ENCODE assay signal across 8 cellular contexts in the genomic region with DNA sequence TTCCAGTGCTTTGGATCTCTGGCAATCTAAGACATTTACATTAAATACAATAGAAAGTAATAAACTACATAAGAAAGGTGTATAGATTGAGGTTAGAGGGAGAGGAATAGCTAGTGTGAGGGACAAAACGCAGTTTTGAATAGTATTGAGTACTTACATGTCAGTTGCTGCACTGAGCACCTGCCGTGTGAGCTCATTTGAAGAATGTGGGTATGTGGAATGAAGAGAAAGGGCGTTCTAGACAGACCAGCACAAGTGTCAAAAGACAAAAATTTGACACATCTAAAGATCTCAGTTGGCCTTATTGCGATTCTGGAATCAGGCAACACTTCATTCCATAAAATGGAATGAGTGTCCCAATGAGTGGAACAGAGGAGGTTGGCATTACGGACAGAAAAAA. TPM values are rescaled to one million over a fixed set of nuclear protein-coding genes. Genes with fewer than 3 reads are reported as not detected.
DNase-seq lines count a peak whose midpoint lies in the region; ATAC-seq lines count a peak whose summit lies in the region.

No MANE protein-coding gene starts in this region.

- no peaks in the 10 kb centered on the region for H3K9me3 Mint-ChIP-seq in activated T-cell treated with anti-CD3 and anti-CD28 coated beads, Interleukin-2, amount 50 U/mL, for 72 hours
- no peaks in the 10 kb centered on the region for H3K9me3 Mint-ChIP-seq in activated CD4-positive, alpha-beta memory T cell treated with anti-CD3 and anti-CD28 coated beads, Interleukin-2, amount 10 ng/mL, durations not matched to agents 7 days and 5 days
- no peaks in the 10 kb centered on the region for H3K9me3 Mint-ChIP-seq in immature natural killer cell

- H3K36me3 Mint-ChIP-seq in activated T-cell treated with anti-CD3 and anti-CD28 coated beads, Interleukin-2, amount 50 U/mL, for 72 hours (ENCODE audit: insufficient read depth in 2 of 2): peaks cover 9 to 11% of the 10 kb centered on the region in 2 donors
- H3K36me3 Mint-ChIP-seq in activated CD4-positive, alpha-beta memory T cell treated with anti-CD3 and anti-CD28 coated beads, Interleukin-2, amount 10 ng/mL, durations not matched to agents 7 days and 5 days (ENCODE audit: low read depth): peaks cover 26% of the 10 kb centered on the region
- H3K36me3 Mint-ChIP-seq in immature natural killer cell: peaks cover 0 to 8% (median 0%) of the 10 kb centered on the region in 3 donors

- CTCF ChIA-PET in activated CD4-positive, alpha-beta memory T cell treated with anti-CD3 and anti-CD28 coated beads, Interleukin-2, amount 10 ng/mL, durations not matched to agents 7 days and 5 days (lab: Charles Lee): interaction anchor here (0.6 to 1.6 kb wide), 5 partner anchors 25 to 106 kb away, joined by 3 to 12 read pairs (median 5); a partner anchor contains a TSS

- peak; percentile 2 to 14 for ATAC-seq in activated T-cell treated with anti-CD3 and anti-CD28 coated beads, Interleukin-2, amount 50 U/mL, for 72 hours (replicated peaks in 1 of 2)

- peak overlapping the region; percentile 94 to 97 for H3K4me3 Mint-ChIP-seq in activated T-cell treated with anti-CD3 and anti-CD28 coated beads, Interleukin-2, amount 50 U/mL, for 72 hours
- H3K4me3 Mint-ChIP-seq in activated CD4-positive, alpha-beta memory T cell treated with anti-CD3 and anti-CD28 coated beads, Interleukin-2, amount 10 ng/mL, durations not matched to agents 7 days and 5 days: peak overlapping the region; percentile 98
- peak overlapping the region; percentile 94 to 98 (median 98) for H3K4me3 Mint-ChIP-seq in immature natural killer cell

- POLR2A ChIA-PET in activated CD4-positive, alpha-beta memory T cell treated with anti-CD3 and anti-CD28 coated beads, Interleukin-2, amount 10 ng/mL, durations not matched to agents 7 days and 5 days (lab: Charles Lee): interaction anchor here (0.7 to 3.3 kb wide), 32 partner anchors 9 to 792 kb away, joined by 3 to 50 read pairs (median 3); a partner anchor contains a TSS

- no peaks in the 10 kb centered on the region for H3K27me3 Mint-ChIP-seq in activated T-cell treated with anti-CD3 and anti-CD28 coated beads, Interleukin-2, amount 50 U/mL, for 72 hours (ENCODE audit: low read depth)
- H3K27me3 Mint-ChIP-seq in activated CD4-positive, alpha-beta memory T cell treated with anti-CD3 and anti-CD28 coated beads, Interleukin-2, amount 10 ng/mL, durations not matched to agents 7 days and 5 days: no peaks in the 10 kb centered on the region
- peaks cover 8 to 15% (median 11%) of the 10 kb centered on the region in 3 donors for H3K27me3 Mint-ChIP-seq in immature natural killer cell (ENCODE audit: low read depth in 3 of 3)

- peak overlapping the region; percentile 96 for H3K27ac Mint-ChIP-seq in activated T-cell treated with anti-CD3 and anti-CD28 coated beads, Interleukin-2, amount 50 U/mL, for 72 hours
- peak overlapping the region; percentile 97 for H3K27ac Mint-ChIP-seq in activated CD4-positive, alpha-beta memory T cell treated with anti-CD3 and anti-CD28 coated beads, Interleukin-2, amount 10 ng/mL, durations not matched to agents 7 days and 5 days
- peak overlapping the region; percentile 97 to 100 (median 99) for H3K27ac Mint-ChIP-seq in immature natural killer cell

- H3K4me1 Mint-ChIP-seq in activated T-cell treated with anti-CD3 and anti-CD28 coated beads, Interleukin-2, amount 50 U/mL, for 72 hours (ENCODE audit: low read depth): peaks cover 55% of the 10 kb centered on the region
- H3K4me1 Mint-ChIP-seq in activated CD4-positive, alpha-beta memory T cell treated with anti-CD3 and anti-CD28 coated beads, Interleukin-2, amount 10 ng/mL, durations not matched to agents 7 days and 5 days: peaks cover 53% of the 10 kb centered on the region
- peaks cover 39 to 57% of the 10 kb centered on the region in 2 donors for H3K4me1 Mint-ChIP-seq in immature natural killer cell

- peak; percentile 6 to 12 for DNase-seq in activated T-cell treated with anti-CD3 and anti-CD28 coated beads, Interleukin-2, amount 50 U/mL, for 72 hours
- DNase-seq in activated T-cell treated with anti-CD3 and anti-CD28 coated beads, Interleukin-2, amount 50 U/mL, for 1 hour: no peak
- peak; percentile 25 for DNase-seq in activated CD4-positive, alpha-beta memory T cell treated with anti-CD3 and anti-CD28 coated beads, Interleukin-2, amount 10 ng/mL, durations not matched to agents 7 days and 5 days
- DNase-seq in immature natural killer cell: peak in 1 of 3 donors; percentile 8
- DNase-seq in mesenteric fat pad (ENCODE audit: low spot score): no peak
- DNase-seq in NOMO-1 treated with dmso at 0.1 percent for 144 hours (lab: John Stamatoyannopoulos, UW; ENCODE audit: unreplicated experiment): no peak
- no peak for DNase-seq in effector CD8-positive, alpha-beta T cell (lab: John Stamatoyannopoulos, UW)

- peak overlapping the region; percentile 84 for H3K27ac ChIP-seq in temporal lobe (ENCODE audit: low read depth, low read length)

RNA-seq across cellular contexts. Expression of a gene that starts 0.8 kb away (rescaled TPM):
- 10 to 100 TPM; 81.5 to 91.7 TPM for total RNA-seq in activated T-cell treated with anti-CD3 and anti-CD28 coated beads, Interleukin-2, amount 50 U/mL, for 72 hours
- total RNA-seq in activated CD4-positive, alpha-beta memory T cell treated with anti-CD3 and anti-CD28 coated beads, Interleukin-2, amount 10 ng/mL, durations not matched to agents 7 days and 5 days: 10 to 100 TPM; 56.9 to 60.4 TPM
- 10 to 100 TPM; 26.5 to 40.7 (median 33.4) TPM for polyA plus RNA-seq in immature natural killer cell
- total RNA-seq in temporal lobe (29.5 TPM), mesenteric fat pad (43.1 TPM)

Comparison
In these comparisons a context has a peak if more than half of its experiments do, and no peak if none do; other contexts are left out.
1. DNase-seq: peak in activated T-cell treated with anti-CD3 and anti-CD28 coated beads, Interleukin-2, amount 50 U/mL, for 72 hours (2 of 2) and activated CD4-positive, alpha-beta memory T cell treated with anti-CD3 and anti-CD28 coated beads, Interleukin-2, amount 10 ng/mL, durations not matched to agents 7 days and 5 days (single experiment); none in activated T-cell treated with anti-CD3 and anti-CD28 coated beads, Interleukin-2, amount 50 U/mL, for 1 hour (single experiment), mesenteric fat pad (single experiment), NOMO-1 treated with dmso at 0.1 percent for 144 hours (single experiment) and effector CD8-positive, alpha-beta T cell (single experiment).
2. Peak in every context shown above with its lines, with median percentiles within 50 percentile points of each other: H3K27ac Mint-ChIP-seq and H3K4me3 Mint-ChIP-seq.